Comparison of ENCODE assay signal across 2 cellular contexts in genomic region chr20:63923626-63924025, GRCh38.
TF ChIP-seq lines count a peak whose summit lies in the region.

No MANE protein-coding gene starts in this region.

TF ChIP-seq in HEK293, 187 proteins besides CTCF, POLR2A, EP300 and RAD21:
- no peak for TF ChIP-seq MYNN (tag by site-specific recombination; IDR thresholded peaks at IDR 0.05; ENCODE audit: borderline replicate concordance)
- TF ChIP-seq ZNF600 (tag by site-specific recombination; IDR thresholded peaks at IDR 0.05) = 0 out of 2 replicates have a peak, but pooled peaks have one; percentile 14

TF ChIP-seq in WTC11, 78 proteins besides CTCF, POLR2A, EP300 and RAD21:
- TF ChIP-seq ZNF281 (CRISPR knock-in tag; IDR thresholded peaks at IDR 0.05) = no peak
- TF ChIP-seq E2F4 (CRISPR knock-in tag; IDR thresholded peaks at IDR 0.05; ENCODE audit: borderline replicate concordance, low read depth) = no peak
- TF ChIP-seq E2F1 (CRISPR knock-in tag; IDR thresholded peaks at IDR 0.05) = no peak
- TF ChIP-seq IRF1 (CRISPR knock-in tag; IDR thresholded peaks at IDR 0.05) = no peak
- TF ChIP-seq ZNF121 (CRISPR knock-in tag; IDR thresholded peaks at IDR 0.05) = no peak
- TF ChIP-seq AR (CRISPR knock-in tag; IDR thresholded peaks at IDR 0.05) = no peak
